Comparison of ENCODE assay signal across 25 cellular contexts in genomic region chr3:130671545-130671944, GRCh38.
A peak's percentile ranks its signal among the peaks of the same experiment; 100 is the strongest.
DNase-seq lines count a peak whose midpoint lies in the region; ATAC-seq and TF ChIP-seq lines count a peak whose summit lies in the region.
"Had no signal": no experiment of that assay in that cellular context is flagged by ENCODE, and none has a peak within 500 bp of the region (broad histone marks: within the 10 kb centered on the region; RNA-seq: fewer than 3 reads in every experiment).

No MANE protein-coding gene starts in this region.

- H3K36me3 ChIP-seq in DND-41 (ENCODE audit: insufficient read depth, low read length): peaks cover 24% of the 10 kb centered on the region; the same call in 1 of the 2 replicates
- peaks cover 0 to 47% of the 10 kb centered on the region in 2 donors for H3K36me3 ChIP-seq in neuronal stem cell (replicated peaks in 1 of 2; ENCODE audit: control insufficient read depth in 2 of 2, insufficient read depth in 2 of 2, low read length in 2 of 2)
- H3K36me3 ChIP-seq in CD8-positive, alpha-beta memory T cell (ENCODE audit: insufficient read depth, low read length): no peaks in the 10 kb centered on the region

- ATAC-seq in DND-41 (ENCODE audit: insufficient read depth, low read depth) (peak; percentile 65), GM21381 (IDR thresholded peaks at IDR 0.05; ENCODE audit: unreplicated experiment) (no peak)
- ATAC-seq: gastroesophageal sphincter; stimulated activated effector memory CD8-positive, alpha-beta T cell treated with anti-CD3 and anti-CD28 coated beads, Interleukin-12 subunit alpha, Interleukin-12 subunit beta, amount 100 ng/mL, for 72 hours; T-cell had no signal

- H3K79me1 ChIP-seq in neuronal stem cell (ENCODE audit: low read depth, low read length): no peaks in the 10 kb centered on the region

- no peaks in the 10 kb centered on the region for H3K27me3 Mint-ChIP-seq in type B pancreatic cell
- H3K27me3 Mint-ChIP-seq in CD8-positive, alpha-beta memory T cell: no peaks in the 10 kb centered on the region
- H3K27me3 Mint-ChIP-seq: memory B cell, naive B cell, T-cell had no signal

- H3K4me1 ChIP-seq in DND-41 (ENCODE audit: insufficient read depth, low read length): no peaks in the 10 kb centered on the region
- no peaks in the 10 kb centered on the region for H3K4me1 ChIP-seq in neuronal stem cell (ENCODE audit: control insufficient read depth in 2 of 2, insufficient read depth in 1 of 2, low read depth in 1 of 2, low read length in 2 of 2)
- H3K4me1 ChIP-seq in CD8-positive, alpha-beta memory T cell (ENCODE audit: insufficient read depth, low read length): no peaks in the 10 kb centered on the region
- H3K4me1 ChIP-seq: gastroesophageal sphincter, suprapubic skin had no signal

- H3K23ac ChIP-seq in neuronal stem cell (ENCODE audit: low read depth, low read length, poor library complexity): no peak overlapping the region

- H3K27ac Mint-ChIP-seq in type B pancreatic cell: no peak overlapping the region
- peak overlapping the region in 2 of 8 donors; percentile 26 to 33 for H3K27ac Mint-ChIP-seq in CD8-positive, alpha-beta memory T cell
- H3K27ac Mint-ChIP-seq: CD14-positive monocyte; memory B cell; stimulated activated effector memory CD8-positive, alpha-beta T cell treated with anti-CD3 and anti-CD28 coated beads, Interleukin-12 subunit alpha, Interleukin-12 subunit beta, amount 100 ng/mL, for 72 hours; T-cell had no signal

- H3K18ac ChIP-seq in neuronal stem cell (ENCODE audit: low read length): no peak overlapping the region

- CTCF ChIA-PET in CD8-positive, alpha-beta memory T cell (lab: Charles Lee): interaction anchor here (0.9 kb wide), 1 partner anchor 89 kb away, joined by 3 read pairs; no protein-coding TSS in a partner anchor

- H3K27me3 ChIP-seq in DND-41 (ENCODE audit: insufficient read depth, low read length, poor library complexity) (no peaks in the 10 kb centered on the region), neuronal stem cell (ENCODE audit: control insufficient read depth in 3 of 3, insufficient read depth in 3 of 3, low read depth in 1 of 3, low read length in 3 of 3) (no peaks in the 10 kb centered on the region)
- H3K27me3 ChIP-seq in CD8-positive, alpha-beta memory T cell (ENCODE audit: insufficient read depth, low read length, poor library complexity, severe bottlenecking): no peaks in the 10 kb centered on the region
- H3K27me3 ChIP-seq: gastroesophageal sphincter, suprapubic skin had no signal

- H4K91ac ChIP-seq in neuronal stem cell (ENCODE audit: low read depth, low read length, poor library complexity): no peak overlapping the region

- H3K14ac ChIP-seq in neuronal stem cell (ENCODE audit: low read length): no peak overlapping the region

- H3K9ac ChIP-seq in DND-41 (ENCODE audit: low read depth, low read length) (no peak overlapping the region), neuronal stem cell (ENCODE audit: low read depth, low read length, poor library complexity) (no peak overlapping the region)

- peaks cover 21% of the 10 kb centered on the region for H3K36me3 Mint-ChIP-seq in type B pancreatic cell
- H3K36me3 Mint-ChIP-seq in CD8-positive, alpha-beta memory T cell: peaks cover 14 to 44% (median 23%) of the 10 kb centered on the region in 3 donors

- H2BK15ac ChIP-seq in neuronal stem cell (ENCODE audit: low read length): no peak overlapping the region

- no peaks in the 10 kb centered on the region for H3K79me2 ChIP-seq in DND-41 (ENCODE audit: insufficient read depth, low read length)

- no peak overlapping the region for H3K4me2 ChIP-seq in DND-41 (ENCODE audit: insufficient read depth, low read length)
- H3K4me2 ChIP-seq in neuronal stem cell (ENCODE audit: insufficient read depth, low read length, poor library complexity, severe bottlenecking): no peak overlapping the region

- no peaks in the 10 kb centered on the region for H3K4me1 Mint-ChIP-seq in type B pancreatic cell (ENCODE audit: unreplicated experiment)
- no peaks in the 10 kb centered on the region for H3K4me1 Mint-ChIP-seq in CD8-positive, alpha-beta memory T cell
- H3K4me1 Mint-ChIP-seq: CD14-positive monocyte; memory B cell; naive B cell; stimulated activated effector memory CD8-positive, alpha-beta T cell treated with anti-CD3 and anti-CD28 coated beads, Interleukin-12 subunit alpha, Interleukin-12 subunit beta, amount 100 ng/mL, for 72 hours; T-cell had no signal

- no peak overlapping the region for H2AK5ac ChIP-seq in neuronal stem cell (ENCODE audit: low read depth, low read length)

- TF ChIP-seq CTCF in DND-41 (IDR thresholded peaks at IDR 0.05; ENCODE audit: borderline replicate concordance, extremely low read depth, low read length, poor library complexity, severe bottlenecking) (no peak), epithelial cell of esophagus (IDR thresholded peaks at IDR 0.05; ENCODE audit: insufficient read depth, low read depth, low read length, missing control alignments) (no peak), type B pancreatic cell (conservative IDR thresholded peaks at IDR 0.05) (no peak)

- no peak overlapping the region for H2BK5ac ChIP-seq in neuronal stem cell (ENCODE audit: low read length)

- H2AFZ ChIP-seq in DND-41 (ENCODE audit: low read depth, low read length) (no peak overlapping the region), neuronal stem cell (ENCODE audit: low read length) (no peak overlapping the region)

- H2BK12ac ChIP-seq in neuronal stem cell (ENCODE audit: low read length): no peak overlapping the region

- H3K4me3 Mint-ChIP-seq in type B pancreatic cell: no peak overlapping the region
- H3K4me3 Mint-ChIP-seq in CD8-positive, alpha-beta memory T cell: no peak overlapping the region
- H3K4me3 Mint-ChIP-seq: CD14-positive monocyte; memory B cell; naive B cell; stimulated activated effector memory CD8-positive, alpha-beta T cell treated with anti-CD3 and anti-CD28 coated beads, Interleukin-12 subunit alpha, Interleukin-12 subunit beta, amount 100 ng/mL, for 72 hours; T-cell had no signal

- H3K9me3 Mint-ChIP-seq in type B pancreatic cell: no peaks in the 10 kb centered on the region
- no peaks in the 10 kb centered on the region for H3K9me3 Mint-ChIP-seq in CD8-positive, alpha-beta memory T cell
- H3K9me3 Mint-ChIP-seq: memory B cell; naive B cell; stimulated activated effector memory CD8-positive, alpha-beta T cell treated with anti-CD3 and anti-CD28 coated beads, Interleukin-12 subunit alpha, Interleukin-12 subunit beta, amount 100 ng/mL, for 72 hours; T-cell had no signal

- H4K20me1 ChIP-seq in DND-41 (ENCODE audit: insufficient read depth, low read length): no peaks in the 10 kb centered on the region

- no peaks in the 10 kb centered on the region for H3K9me3 ChIP-seq in DND-41 (ENCODE audit: insufficient read depth, low read length, severe bottlenecking)
- no peaks in the 10 kb centered on the region for H3K9me3 ChIP-seq in neuronal stem cell (replicated peaks in 1 of 2; ENCODE audit: control insufficient read depth in 2 of 2, insufficient read depth in 1 of 2, low read depth in 1 of 2, low read length in 2 of 2)
- no peaks in the 10 kb centered on the region for H3K9me3 ChIP-seq in CD8-positive, alpha-beta memory T cell (ENCODE audit: low read length)
- H3K9me3 ChIP-seq: gastroesophageal sphincter, suprapubic skin had no signal

- H3K27ac ChIP-seq in DND-41 (ENCODE audit: low read length) (no peak overlapping the region), neuronal stem cell (replicated peaks; ENCODE audit: low read length) (no peak overlapping the region)
- H3K27ac ChIP-seq in CD8-positive, alpha-beta memory T cell (ENCODE audit: low read depth, low read length): no peak overlapping the region
- H3K27ac ChIP-seq: gastroesophageal sphincter, suprapubic skin had no signal

- no peak overlapping the region for H3K4ac ChIP-seq in neuronal stem cell (ENCODE audit: low read length)

- DNase-seq in A172 (ENCODE audit: low spot score) (peak; percentile 54), DND-41 (no peak), NCI-H524 treated with DMSO at 0.1 percent for 48 hours (lab: John Stamatoyannopoulos, UW) (peak; percentile 65), epithelial cell of esophagus (ENCODE audit: low read depth) (peak; percentile 50), neuronal stem cell (ENCODE audit: low spot score) (no peak), type B pancreatic cell (ENCODE audit: extremely low spot score, unreplicated experiment) (no peak)
- no peak for DNase-seq in CD8-positive, alpha-beta memory T cell
- DNase-seq: activated CD4-positive, alpha-beta T cell treated with anti-CD3 and anti-CD28 coated beads, Interleukin-2, amount 50 U/mL, for 1 hour; activated CD8-positive, alpha-beta memory T cell treated with anti-CD3 and anti-CD28 coated beads, Interleukin-2, amount 50 U/mL, for 4 hours; amygdala; central memory CD4-positive, alpha-beta T cell; GOT3; KBM-7; kidney glomerular epithelial cell; naive B cell; NCI-H1930; NCI-H69; SHP77 treated with DMSO at 0.1 percent for 48 hours; T-cell had no signal

- no peak overlapping the region for H2BK120ac ChIP-seq in neuronal stem cell (ENCODE audit: low read depth, low read length)

- H3K4me3 ChIP-seq in DND-41 (ENCODE audit: low read depth in 1 of 2, low read length in 2 of 2): no peak overlapping the region
- no peak overlapping the region for H3K4me3 ChIP-seq in epithelial cell of esophagus (ENCODE audit: low read length)
- H3K4me3 ChIP-seq in neuronal stem cell (ENCODE audit: low read length in 2 of 2): no peak overlapping the region
- no peak overlapping the region for H3K4me3 ChIP-seq in CD8-positive, alpha-beta memory T cell (ENCODE audit: low read length)
- H3K4me3 ChIP-seq: gastroesophageal sphincter, suprapubic skin had no signal

- POLR2A ChIA-PET in CD8-positive, alpha-beta memory T cell (lab: Charles Lee): no interaction called here

- H4K8ac ChIP-seq in neuronal stem cell (ENCODE audit: low read depth, low read length): no peak overlapping the region

Comparison
In these comparisons a context has a peak if more than half of its experiments do, and no peak if none do; other contexts are left out.
1. DNase-seq: peak in A172 (single experiment), NCI-H524 treated with DMSO at 0.1 percent for 48 hours (single experiment) and epithelial cell of esophagus (single experiment); none in DND-41 (single experiment), neuronal stem cell (single experiment), type B pancreatic cell (single experiment) and CD8-positive, alpha-beta memory T cell (0 of 5).